1 cellular context compared by ENCODE assay signal in the genomic region with DNA sequence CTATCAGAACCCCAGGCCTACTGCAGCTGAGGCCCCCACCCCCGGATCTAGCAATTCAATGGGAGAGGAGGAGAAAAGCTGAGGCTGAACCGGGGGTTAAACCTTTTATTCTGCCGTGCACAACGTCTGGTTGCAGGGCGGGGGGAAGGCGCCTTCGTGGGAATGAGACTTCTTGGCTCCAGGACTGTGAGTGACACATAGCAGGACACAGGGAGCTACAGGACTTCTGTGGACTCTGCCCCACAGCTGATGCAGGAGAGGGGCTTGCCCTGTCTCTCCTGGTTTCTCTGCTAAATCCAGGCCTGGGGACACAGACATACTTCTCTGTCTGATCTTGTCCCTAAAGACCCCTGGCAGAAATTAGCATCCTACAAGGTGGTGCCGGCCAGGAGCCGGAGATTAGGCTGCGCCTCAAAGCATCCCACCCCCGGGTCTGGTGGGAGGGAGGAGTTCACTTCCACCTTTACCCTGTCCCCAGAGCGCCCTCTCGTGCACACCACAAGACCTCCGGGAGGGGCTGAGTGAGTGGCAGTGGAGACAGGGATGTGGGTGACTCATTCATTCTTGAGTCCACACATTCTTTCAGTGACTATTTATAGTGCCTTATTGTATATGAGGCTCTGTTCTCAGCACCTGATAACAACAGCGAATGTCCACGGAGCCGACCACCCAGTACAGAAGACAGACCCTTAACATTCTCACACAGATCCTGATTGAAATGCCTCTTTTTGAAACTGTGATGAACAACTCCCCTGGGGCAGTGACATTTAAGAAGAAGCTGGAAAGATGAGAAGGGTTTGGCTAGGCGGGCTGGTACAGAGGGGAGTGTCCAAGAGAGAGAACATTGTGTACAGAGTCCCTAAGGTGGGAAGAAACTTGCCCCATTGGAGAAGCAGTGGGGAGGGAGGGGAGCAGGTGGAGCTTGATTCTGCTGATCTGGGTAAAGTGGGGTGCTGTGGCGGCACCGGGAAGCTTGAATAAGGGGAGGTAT.
TF ChIP-seq lines count a peak whose summit lies in the region.

No MANE protein-coding gene starts in this region.

TF ChIP-seq in HEK293, 187 proteins besides CTCF, POLR2A, EP300 and RAD21 (continued from another document and continues in another):
- no peak for TF ChIP-seq GFI1B (tag by site-specific recombination; IDR thresholded peaks at IDR 0.05)
- no peak for TF ChIP-seq ZNF473 (tag by site-specific recombination; IDR thresholded peaks at IDR 0.05)
- no peak for TF ChIP-seq ZBTB1 (tag by site-specific recombination; IDR thresholded peaks at IDR 0.05)
- TF ChIP-seq PRDM1 (tag by site-specific recombination; IDR thresholded peaks at IDR 0.05): no peak
- no peak for TF ChIP-seq REPIN1 (tag by site-specific recombination; IDR thresholded peaks at IDR 0.05; ENCODE audit: low read depth)
- TF ChIP-seq, protein P1, sequence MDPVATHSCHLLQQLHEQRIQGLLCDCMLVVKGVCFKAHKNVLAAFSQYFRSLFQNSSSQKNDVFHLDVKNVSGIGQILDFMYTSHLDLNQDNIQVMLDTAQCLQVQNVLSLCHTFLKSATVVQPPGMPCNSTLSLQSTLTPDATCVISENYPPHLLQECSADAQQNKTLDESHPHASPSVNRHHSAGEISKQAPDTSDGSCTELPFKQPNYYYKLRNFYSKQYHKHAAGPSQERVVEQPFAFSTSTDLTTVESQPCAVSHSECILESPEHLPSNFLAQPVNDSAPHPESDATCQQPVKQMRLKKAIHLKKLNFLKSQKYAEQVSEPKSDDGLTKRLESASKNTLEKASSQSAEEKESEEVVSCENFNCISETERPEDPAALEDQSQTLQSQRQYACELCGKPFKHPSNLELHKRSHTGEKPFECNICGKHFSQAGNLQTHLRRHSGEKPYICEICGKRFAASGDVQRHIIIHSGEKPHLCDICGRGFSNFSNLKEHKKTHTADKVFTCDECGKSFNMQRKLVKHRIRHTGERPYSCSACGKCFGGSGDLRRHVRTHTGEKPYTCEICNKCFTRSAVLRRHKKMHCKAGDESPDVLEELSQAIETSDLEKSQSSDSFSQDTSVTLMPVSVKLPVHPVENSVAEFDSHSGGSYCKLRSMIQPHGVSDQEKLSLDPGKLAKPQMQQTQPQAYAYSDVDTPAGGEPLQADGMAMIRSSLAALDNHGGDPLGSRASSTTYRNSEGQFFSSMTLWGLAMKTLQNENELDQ (tag by site-specific recombination; IDR thresholded peaks at IDR 0.05; ENCODE audit: low read depth): no peak
- no peak for TF ChIP-seq ZNF114 (tag by site-specific recombination; IDR thresholded peaks at IDR 0.05)
- TF ChIP-seq ZNF174 (tag by site-specific recombination; IDR thresholded peaks at IDR 0.05): no peak
- no peak for TF ChIP-seq SETDB1 (IDR thresholded peaks at IDR 0.05; ENCODE audit: insufficient read length, low read length)
- TF ChIP-seq, protein P2, sequence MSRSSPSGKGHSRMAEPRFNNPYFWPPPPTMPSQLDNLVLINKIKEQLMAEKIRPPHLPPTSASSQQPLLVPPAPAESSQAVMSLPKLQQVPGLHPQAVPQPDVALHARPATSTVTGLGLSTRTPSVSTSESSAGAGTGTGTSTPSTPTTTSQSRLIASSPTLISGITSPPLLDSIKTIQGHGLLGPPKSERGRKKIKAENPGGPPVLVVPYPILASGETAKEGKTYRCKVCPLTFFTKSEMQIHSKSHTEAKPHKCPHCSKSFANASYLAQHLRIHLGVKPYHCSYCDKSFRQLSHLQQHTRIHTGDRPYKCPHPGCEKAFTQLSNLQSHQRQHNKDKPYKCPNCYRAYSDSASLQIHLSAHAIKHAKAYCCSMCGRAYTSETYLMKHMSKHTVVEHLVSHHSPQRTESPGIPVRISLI (tag by site-specific recombination; IDR thresholded peaks at IDR 0.05): no peak
- TF ChIP-seq ZBTB21 (tag by site-specific recombination; IDR thresholded peaks at IDR 0.05): 0 out of 2 replicates have a peak, but pooled peaks have one; percentile 29
- TF ChIP-seq ZNF521 (tag by site-specific recombination; IDR thresholded peaks at IDR 0.05): no peak
- TF ChIP-seq, protein P3, sequence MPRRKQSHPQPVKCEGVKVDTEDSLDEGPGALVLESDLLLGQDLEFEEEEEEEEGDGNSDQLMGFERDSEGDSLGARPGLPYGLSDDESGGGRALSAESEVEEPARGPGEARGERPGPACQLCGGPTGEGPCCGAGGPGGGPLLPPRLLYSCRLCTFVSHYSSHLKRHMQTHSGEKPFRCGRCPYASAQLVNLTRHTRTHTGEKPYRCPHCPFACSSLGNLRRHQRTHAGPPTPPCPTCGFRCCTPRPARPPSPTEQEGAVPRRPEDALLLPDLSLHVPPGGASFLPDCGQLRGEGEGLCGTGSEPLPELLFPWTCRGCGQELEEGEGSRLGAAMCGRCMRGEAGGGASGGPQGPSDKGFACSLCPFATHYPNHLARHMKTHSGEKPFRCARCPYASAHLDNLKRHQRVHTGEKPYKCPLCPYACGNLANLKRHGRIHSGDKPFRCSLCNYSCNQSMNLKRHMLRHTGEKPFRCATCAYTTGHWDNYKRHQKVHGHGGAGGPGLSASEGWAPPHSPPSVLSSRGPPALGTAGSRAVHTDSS (tag by site-specific recombination; IDR thresholded peaks at IDR 0.05): no peak
- TF ChIP-seq, protein P4, sequence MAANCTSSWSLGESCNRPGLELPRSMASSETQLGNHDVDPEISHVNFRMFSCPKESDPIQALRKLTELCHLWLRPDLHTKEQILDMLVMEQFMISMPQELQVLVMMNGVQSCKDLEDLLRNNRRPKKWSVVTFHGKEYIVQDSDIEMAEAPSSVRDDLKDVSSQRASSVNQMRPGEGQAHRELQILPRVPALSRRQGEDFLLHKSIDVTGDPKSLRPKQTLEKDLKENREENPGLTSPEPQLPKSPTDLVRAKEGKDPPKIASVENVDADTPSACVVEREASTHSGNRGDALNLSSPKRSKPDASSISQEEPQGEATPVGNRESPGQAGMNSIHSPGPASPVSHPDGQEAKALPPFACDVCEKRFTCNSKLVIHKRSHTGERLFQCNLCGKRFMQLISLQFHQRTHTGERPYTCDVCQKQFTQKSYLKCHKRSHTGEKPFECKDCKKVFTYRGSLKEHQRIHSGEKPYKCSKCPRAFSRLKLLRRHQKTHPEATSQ (tag by site-specific recombination; IDR thresholded peaks at IDR 0.05): no peak
- TF ChIP-seq, protein P5, sequence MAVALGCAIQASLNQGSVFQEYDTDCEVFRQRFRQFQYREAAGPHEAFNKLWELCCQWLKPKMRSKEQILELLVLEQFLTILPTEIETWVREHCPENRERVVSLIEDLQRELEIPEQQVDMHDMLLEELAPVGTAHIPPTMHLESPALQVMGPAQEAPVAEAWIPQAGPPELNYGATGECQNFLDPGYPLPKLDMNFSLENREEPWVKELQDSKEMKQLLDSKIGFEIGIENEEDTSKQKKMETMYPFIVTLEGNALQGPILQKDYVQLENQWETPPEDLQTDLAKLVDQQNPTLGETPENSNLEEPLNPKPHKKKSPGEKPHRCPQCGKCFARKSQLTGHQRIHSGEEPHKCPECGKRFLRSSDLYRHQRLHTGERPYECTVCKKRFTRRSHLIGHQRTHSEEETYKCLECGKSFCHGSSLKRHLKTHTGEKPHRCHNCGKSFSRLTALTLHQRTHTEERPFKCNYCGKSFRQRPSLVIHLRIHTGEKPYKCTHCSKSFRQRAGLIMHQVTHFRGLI (tag by site-specific recombination; IDR thresholded peaks at IDR 0.05): no peak; the same call in 1 of the 2 replicates
- TF ChIP-seq ZFP41 (tag by site-specific recombination; IDR thresholded peaks at IDR 0.05; ENCODE audit: borderline replicate concordance): no peak
- no peak for TF ChIP-seq ZNF626 (tag by site-specific recombination; IDR thresholded peaks at IDR 0.05)
- no peak for TF ChIP-seq BCL11B (tag by site-specific recombination; IDR thresholded peaks at IDR 0.05; ENCODE audit: low read depth)
- TF ChIP-seq, protein P6, sequence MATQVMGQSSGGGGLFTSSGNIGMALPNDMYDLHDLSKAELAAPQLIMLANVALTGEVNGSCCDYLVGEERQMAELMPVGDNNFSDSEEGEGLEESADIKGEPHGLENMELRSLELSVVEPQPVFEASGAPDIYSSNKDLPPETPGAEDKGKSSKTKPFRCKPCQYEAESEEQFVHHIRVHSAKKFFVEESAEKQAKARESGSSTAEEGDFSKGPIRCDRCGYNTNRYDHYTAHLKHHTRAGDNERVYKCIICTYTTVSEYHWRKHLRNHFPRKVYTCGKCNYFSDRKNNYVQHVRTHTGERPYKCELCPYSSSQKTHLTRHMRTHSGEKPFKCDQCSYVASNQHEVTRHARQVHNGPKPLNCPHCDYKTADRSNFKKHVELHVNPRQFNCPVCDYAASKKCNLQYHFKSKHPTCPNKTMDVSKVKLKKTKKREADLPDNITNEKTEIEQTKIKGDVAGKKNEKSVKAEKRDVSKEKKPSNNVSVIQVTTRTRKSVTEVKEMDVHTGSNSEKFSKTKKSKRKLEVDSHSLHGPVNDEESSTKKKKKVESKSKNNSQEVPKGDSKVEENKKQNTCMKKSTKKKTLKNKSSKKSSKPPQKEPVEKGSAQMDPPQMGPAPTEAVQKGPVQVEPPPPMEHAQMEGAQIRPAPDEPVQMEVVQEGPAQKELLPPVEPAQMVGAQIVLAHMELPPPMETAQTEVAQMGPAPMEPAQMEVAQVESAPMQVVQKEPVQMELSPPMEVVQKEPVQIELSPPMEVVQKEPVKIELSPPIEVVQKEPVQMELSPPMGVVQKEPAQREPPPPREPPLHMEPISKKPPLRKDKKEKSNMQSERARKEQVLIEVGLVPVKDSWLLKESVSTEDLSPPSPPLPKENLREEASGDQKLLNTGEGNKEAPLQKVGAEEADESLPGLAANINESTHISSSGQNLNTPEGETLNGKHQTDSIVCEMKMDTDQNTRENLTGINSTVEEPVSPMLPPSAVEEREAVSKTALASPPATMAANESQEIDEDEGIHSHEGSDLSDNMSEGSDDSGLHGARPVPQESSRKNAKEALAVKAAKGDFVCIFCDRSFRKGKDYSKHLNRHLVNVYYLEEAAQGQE (tag by site-specific recombination; IDR thresholded peaks at IDR 0.05): no peak
- no peak for TF ChIP-seq ZNF266 (tag by site-specific recombination; IDR thresholded peaks at IDR 0.05; ENCODE audit: low read depth)
- no peak for TF ChIP-seq ZNF37A (tag by site-specific recombination; IDR thresholded peaks at IDR 0.05)
- no peak for TF ChIP-seq OVOL3 (tag by site-specific recombination; IDR thresholded peaks at IDR 0.05)
- peak; percentile 24; the same call in 1 of the 2 replicates for TF ChIP-seq ZXDB (tag by site-specific recombination; IDR thresholded peaks at IDR 0.05)
- TF ChIP-seq, protein P7, sequence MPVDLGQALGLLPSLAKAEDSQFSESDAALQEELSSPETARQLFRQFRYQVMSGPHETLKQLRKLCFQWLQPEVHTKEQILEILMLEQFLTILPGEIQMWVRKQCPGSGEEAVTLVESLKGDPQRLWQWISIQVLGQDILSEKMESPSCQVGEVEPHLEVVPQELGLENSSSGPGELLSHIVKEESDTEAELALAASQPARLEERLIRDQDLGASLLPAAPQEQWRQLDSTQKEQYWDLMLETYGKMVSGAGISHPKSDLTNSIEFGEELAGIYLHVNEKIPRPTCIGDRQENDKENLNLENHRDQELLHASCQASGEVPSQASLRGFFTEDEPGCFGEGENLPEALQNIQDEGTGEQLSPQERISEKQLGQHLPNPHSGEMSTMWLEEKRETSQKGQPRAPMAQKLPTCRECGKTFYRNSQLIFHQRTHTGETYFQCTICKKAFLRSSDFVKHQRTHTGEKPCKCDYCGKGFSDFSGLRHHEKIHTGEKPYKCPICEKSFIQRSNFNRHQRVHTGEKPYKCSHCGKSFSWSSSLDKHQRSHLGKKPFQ (tag by site-specific recombination; IDR thresholded peaks at IDR 0.05): no peak; the same call in 1 of the 2 replicates
- TF ChIP-seq ZBTB20 (tag by site-specific recombination; IDR thresholded peaks at IDR 0.05): no peak
- no peak for TF ChIP-seq ZNF112 (tag by site-specific recombination; IDR thresholded peaks at IDR 0.05)
- TF ChIP-seq ZNF121 (tag by site-specific recombination; IDR thresholded peaks at IDR 0.05): no peak
- TF ChIP-seq ZNF621 (tag by site-specific recombination; IDR thresholded peaks at IDR 0.05): no peak
- no peak for TF ChIP-seq HOXD13 (CRISPR knock-in tag; IDR thresholded peaks at IDR 0.05; ENCODE audit: borderline replicate concordance)
- TF ChIP-seq GLIS2 (tag by site-specific recombination; IDR thresholded peaks at IDR 0.05): no peak
- peak; percentile 14; the same call in 1 of the 2 replicates for TF ChIP-seq ZNF600 (tag by site-specific recombination; IDR thresholded peaks at IDR 0.05)
- TF ChIP-seq, protein P8, sequence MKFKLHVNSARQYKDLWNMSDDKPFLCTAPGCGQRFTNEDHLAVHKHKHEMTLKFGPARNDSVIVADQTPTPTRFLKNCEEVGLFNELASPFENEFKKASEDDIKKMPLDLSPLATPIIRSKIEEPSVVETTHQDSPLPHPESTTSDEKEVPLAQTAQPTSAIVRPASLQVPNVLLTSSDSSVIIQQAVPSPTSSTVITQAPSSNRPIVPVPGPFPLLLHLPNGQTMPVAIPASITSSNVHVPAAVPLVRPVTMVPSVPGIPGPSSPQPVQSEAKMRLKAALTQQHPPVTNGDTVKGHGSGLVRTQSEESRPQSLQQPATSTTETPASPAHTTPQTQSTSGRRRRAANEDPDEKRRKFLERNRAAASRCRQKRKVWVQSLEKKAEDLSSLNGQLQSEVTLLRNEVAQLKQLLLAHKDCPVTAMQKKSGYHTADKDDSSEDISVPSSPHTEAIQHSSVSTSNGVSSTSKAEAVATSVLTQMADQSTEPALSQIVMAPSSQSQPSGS (tag by site-specific recombination; IDR thresholded peaks at IDR 0.05; ENCODE audit: low read depth): no peak
- TF ChIP-seq, protein P9, sequence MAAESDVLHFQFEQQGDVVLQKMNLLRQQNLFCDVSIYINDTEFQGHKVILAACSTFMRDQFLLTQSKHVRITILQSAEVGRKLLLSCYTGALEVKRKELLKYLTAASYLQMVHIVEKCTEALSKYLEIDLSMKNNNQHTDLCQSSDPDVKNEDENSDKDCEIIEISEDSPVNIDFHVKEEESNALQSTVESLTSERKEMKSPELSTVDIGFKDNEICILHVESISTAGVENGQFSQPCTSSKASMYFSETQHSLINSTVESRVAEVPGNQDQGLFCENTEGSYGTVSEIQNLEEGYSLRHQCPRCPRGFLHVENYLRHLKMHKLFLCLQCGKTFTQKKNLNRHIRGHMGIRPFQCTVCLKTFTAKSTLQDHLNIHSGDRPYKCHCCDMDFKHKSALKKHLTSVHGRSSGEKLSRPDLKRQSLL (tag by site-specific recombination; IDR thresholded peaks at IDR 0.05): no peak
- peak; percentile 79 for TF ChIP-seq ZNF366 (tag by site-specific recombination; conservative IDR thresholded peaks at IDR 0.05)
- TF ChIP-seq MYNN (tag by site-specific recombination; IDR thresholded peaks at IDR 0.05; ENCODE audit: borderline replicate concordance): no peak
- TF ChIP-seq GLIS1 (tag by site-specific recombination; IDR thresholded peaks at IDR 0.05): peak; percentile 43; the same call in 1 of the 2 replicates
- no peak for TF ChIP-seq ZNF132 (tag by site-specific recombination; IDR thresholded peaks at IDR 0.05; ENCODE audit: borderline replicate concordance)
- TF ChIP-seq TCF7L2 (IDR thresholded peaks at IDR 0.05; ENCODE audit: borderline replicate concordance, low read depth, low read length): no peak
- TF ChIP-seq, protein P10, sequence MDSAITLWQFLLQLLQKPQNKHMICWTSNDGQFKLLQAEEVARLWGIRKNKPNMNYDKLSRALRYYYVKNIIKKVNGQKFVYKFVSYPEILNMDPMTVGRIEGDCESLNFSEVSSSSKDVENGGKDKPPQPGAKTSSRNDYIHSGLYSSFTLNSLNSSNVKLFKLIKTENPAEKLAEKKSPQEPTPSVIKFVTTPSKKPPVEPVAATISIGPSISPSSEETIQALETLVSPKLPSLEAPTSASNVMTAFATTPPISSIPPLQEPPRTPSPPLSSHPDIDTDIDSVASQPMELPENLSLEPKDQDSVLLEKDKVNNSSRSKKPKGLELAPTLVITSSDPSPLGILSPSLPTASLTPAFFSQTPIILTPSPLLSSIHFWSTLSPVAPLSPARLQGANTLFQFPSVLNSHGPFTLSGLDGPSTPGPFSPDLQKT (IDR thresholded peaks at IDR 0.05; ENCODE audit: borderline replicate concordance, low read depth, low read length): no peak
- TF ChIP-seq MZF1 (tag by site-specific recombination; IDR thresholded peaks at IDR 0.05; ENCODE audit: borderline replicate concordance): no peak
- no peak for TF ChIP-seq ZNF302 (tag by site-specific recombination; IDR thresholded peaks at IDR 0.05; ENCODE audit: low read depth)
